In genomic region chr4:105609819-105610218, GRCh38 we compare ENCODE assay signal across 18 cellular contexts. TPM values are rescaled to one million over a fixed set of nuclear protein-coding genes. Genes with fewer than 3 reads are reported as not detected.
"Had no signal": no experiment of that assay in that cellular context is flagged by ENCODE, and none has a peak within 500 bp of the region (broad histone marks: within the 10 kb centered on the region; RNA-seq: fewer than 3 reads in every experiment).

No MANE protein-coding gene starts in this region.

RNA-seq across cellular contexts. Expression of gene ARHGEF38, which starts 57.4 kb away (rescaled TPM):
- total RNA-seq: naive thymus-derived CD8-positive, alpha-beta T cell; natural killer cell; natural killer cell treated with Interleukin-12 subunit alpha and Interleukin-12 subunit beta and Interleukin-15 and Interleukin-18, amount 100 ng/mL, for 72 hours; neural crest cell; omental fat pad; osteoblast; osteocyte; posterior vena cava; psoas muscle; pulmonary artery endothelial cell; right atrium auricular region; right cardiac atrium; sigmoid colon; skeletal muscle tissue; smooth muscle cell; spleen had no signal
- polyA plus RNA-seq: naive thymus-derived CD8-positive, alpha-beta T cell; neural cell; ovary; psoas muscle; right cardiac atrium; spleen had no signal
